ENCODE assay signal across 8 cellular contexts in the genomic region with DNA sequence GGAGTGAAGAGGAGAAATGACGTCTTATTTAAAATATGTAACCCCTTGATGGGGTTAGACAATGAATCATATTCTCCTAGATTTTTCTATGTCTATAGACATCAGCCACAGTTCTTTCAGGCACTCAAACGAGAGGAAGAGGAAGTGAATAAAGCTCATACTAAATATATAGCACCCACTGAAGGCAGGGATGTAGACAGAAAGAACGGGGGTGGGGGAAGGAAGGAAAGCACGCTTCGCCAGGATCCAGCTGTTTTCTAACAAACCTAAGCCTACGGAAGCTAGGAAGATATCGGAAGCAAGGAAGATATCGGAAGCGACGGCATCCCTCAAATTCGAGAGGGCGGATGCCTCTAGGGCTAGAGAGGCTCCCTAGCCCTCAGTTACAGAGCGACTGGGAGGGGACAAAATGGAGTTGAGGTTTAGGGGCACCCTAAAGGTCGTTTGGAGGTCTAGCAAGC. TPM values are rescaled to one million over a fixed set of nuclear protein-coding genes. Genes with fewer than 3 reads are reported as not detected.
A peak's percentile ranks its signal among the peaks of the same experiment; 100 is the strongest.
DNase-seq lines count a peak whose midpoint lies in the region; ATAC-seq, FAIRE-seq and TF ChIP-seq lines count a peak whose summit lies in the region.

No MANE protein-coding gene starts in this region.

- H3K27me3 ChIP-seq in ACC112 (ENCODE audit: insufficient read depth, low read length) (no peaks in the 10 kb centered on the region), GM12878 (replicated peaks in 1 of 2; ENCODE audit: control insufficient read depth in 2 of 2, insufficient read depth in 2 of 2, low read length in 1 of 2) (no peaks in the 10 kb centered on the region)

- ATAC-seq in GM18505 (IDR thresholded peaks at IDR 0.05; ENCODE audit: unreplicated experiment) (peak; percentile 20), HG03064 (IDR thresholded peaks at IDR 0.05; ENCODE audit: low read depth, unreplicated experiment) (peak; percentile 28), GM12878 (peak; percentile 60), GM19467 (IDR thresholded peaks at IDR 0.05; ENCODE audit: unreplicated experiment) (no peak)

- SMC1A ChIA-PET in GM12878 (lab: Charles Lee; ENCODE audit: uncharacterized antibody, unreplicated experiment): interaction anchor here (0.6 to 2.0 kb wide), 10 partner anchors 10 to 125 kb away, joined by 3 to 25 read pairs (median 4); no protein-coding TSS in a partner anchor

- DNase-seq in RPMI7951 (ENCODE audit: low read depth) (peak; percentile 42), GM12878 (ENCODE audit: low read depth, low spot score) (no peak), iPS-NIHi7 (ENCODE audit: extremely low spot score) (peak; percentile 20)
- peak; percentile 4 to 10 for DNase-seq in stimulated activated CD4-positive, alpha-beta T cell treated with anti-CD3 and anti-CD28 coated beads, Interleukin-4, amount 100 ng/mL, for 4 hours

- H3K4me2 ChIP-seq in GM12878 (ENCODE audit: control insufficient read depth, insufficient read depth): peak overlapping the region; percentile 50; the same call in 1 of the 2 replicates

- FAIRE-seq in GM12878 (lab: Jason Lieb, UNC): no peak

- no peaks in the 10 kb centered on the region for H3K9me3 ChIP-seq in GM12878 (replicated peaks; ENCODE audit: control insufficient read depth, insufficient read depth, low read length)

- TF ChIP-seq EP300 in GM12878 (IDR thresholded peaks at IDR 0.05; ENCODE audit: borderline replicate concordance in 1 of 2, control insufficient read depth in 1 of 2, low read depth in 2 of 2, low read length in 2 of 2): no peak

- RAD21 ChIA-PET in GM12878 (lab: Charles Lee; ENCODE audit: unreplicated experiment): interaction anchor here (0.9 to 5.3 kb wide), 11 partner anchors 12 to 247 kb away, joined by 3 to 31 read pairs (median 5); no protein-coding TSS in a partner anchor

- H2AFZ ChIP-seq in ACC112 (ENCODE audit: low read length, unreplicated experiment) (no peak overlapping the region), GM12878 (ENCODE audit: control insufficient read depth, low read depth, low read length) (peak overlapping the region; percentile 63)

- H3K36me3 ChIP-seq in ACC112 (ENCODE audit: insufficient read depth, low read length) (peaks cover 5% of the 10 kb centered on the region; the same call in 1 of the 2 replicates), GM12878 (ENCODE audit: control insufficient read depth in 2 of 2, insufficient read depth in 2 of 2, low read length in 1 of 2) (no peaks in the 10 kb centered on the region)

- TF ChIP-seq CTCF in GM12878 (IDR thresholded peaks at IDR 0.05 in 2 of 3, conservative IDR thresholded peaks at IDR 0.05 in 1 of 3; ENCODE audit: control insufficient read depth in 2 of 3, extremely low read depth in 1 of 3, insufficient read depth in 1 of 3, low read depth in 3 of 3, low read length in 3 of 3): no peak

- no peak for TF ChIP-seq RAD21 in GM12878 (IDR thresholded peaks at IDR 0.05; ENCODE audit: insufficient read depth, low read depth, low read length)

- peak overlapping the region; percentile 86 for H3K27ac ChIP-seq in ACC112 (ENCODE audit: low read depth, low read length)
- H3K27ac ChIP-seq in GM12878 (ENCODE audit: control insufficient read depth, insufficient read depth): peak overlapping the region; percentile 88

- H3K4me1 ChIP-seq in ACC112 (ENCODE audit: control insufficient read depth, insufficient read depth, low read length, unreplicated experiment) (peaks cover 17% of the 10 kb centered on the region), GM12878 (ENCODE audit: control insufficient read depth, insufficient read depth, low read length) (no peaks in the 10 kb centered on the region)

- H3K4me3 ChIP-seq in ACC112 (ENCODE audit: low read depth, low read length) (peak overlapping the region; percentile 91), GM12878 (peak overlapping the region; percentile 69)

- H3K9ac ChIP-seq in GM12878 (ENCODE audit: control insufficient read depth, insufficient read depth, low read length): peak overlapping the region; percentile 86

- CTCF ChIA-PET in GM12878 (lab: Yijun Ruan, JAX): interaction anchor here (1.2 to 5.0 kb wide), 5 partner anchors 13 to 125 kb away, joined by 3 to 16 read pairs (median 13); no protein-coding TSS in a partner anchor

- H3K79me2 ChIP-seq in ACC112 (ENCODE audit: control insufficient read depth, insufficient read depth, low read length, unreplicated experiment) (peaks cover 61% of the 10 kb centered on the region), GM12878 (ENCODE audit: control insufficient read depth, insufficient read depth, low read length) (peaks cover 49% of the 10 kb centered on the region)

- 20% methylated on average over 14 of the region's 14 CpGs for WGBS in GM12878 (ENCODE audit: insufficient coverage, insufficient replicate concordance, low lambda C conversion rate, missing lambda C conversion rate)

- no TSS peak for BruUV-seq in GM12878 (replicated peaks; lab: Mats Ljungman, UMichigan)

- in situ Hi-C loops in GM12878 (cut with MboI): no loop called here

- intact Hi-C loops in GM12878 (cut with micrococcal nuclease; ENCODE audit: unreplicated experiment): loop anchor here (2.0 to 5.0 kb wide), 2 partner anchors 50 to 125 kb away; no protein-coding TSS in a partner anchor

- no peak for TF ChIP-seq POLR2A in GM18505 (IDR thresholded peaks at IDR 0.05; ENCODE audit: borderline replicate concordance, extremely low read depth, insufficient read depth, insufficient read length)
- no peak for TF ChIP-seq POLR2A in GM12878 (IDR thresholded peaks at IDR 0.05; ENCODE audit: low read depth, low read length)

- no peaks in the 10 kb centered on the region for H4K20me1 ChIP-seq in GM12878 (ENCODE audit: control insufficient read depth, insufficient read depth)

- POLR2A ChIA-PET in GM12878 (lab: Charles Lee): interaction anchor here (0.6 to 2.1 kb wide), 10 partner anchors 11 to 122 kb away, joined by 3 to 8 read pairs (median 4); no protein-coding TSS in a partner anchor

TF ChIP-seq in GM12878, 131 proteins besides CTCF, POLR2A, EP300 and RAD21:
- TF ChIP-seq ETV6 (conservative IDR thresholded peaks at IDR 0.05 in 1 of 2, IDR thresholded peaks at IDR 0.05 in 1 of 2; ENCODE audit: borderline replicate concordance in 1 of 2, low read depth in 1 of 2) (peak in 1 of 2 experiments; percentile 62; a peak in 2 of 4 replicates), MEF2B (IDR thresholded peaks at IDR 0.05; ENCODE audit: partially characterized antibody, poor library complexity, severe bottlenecking) (no peak), NR2F1 (conservative IDR thresholded peaks at IDR 0.05) (0 out of 2 replicates have a peak, but pooled peaks have one; percentile 24), SPI1 (IDR thresholded peaks at IDR 0.05; ENCODE audit: borderline replicate concordance, insufficient read depth, low read depth, low read length) (peak; percentile 53; the same call in 1 of the 2 replicates), STAT1 (conservative IDR thresholded peaks at IDR 0.05) (no peak), RUNX3 (IDR thresholded peaks at IDR 0.05; ENCODE audit: low read length) (no peak), DPF2 (IDR thresholded peaks at IDR 0.05) (no peak)
- TF ChIP-seq, protein P1, sequence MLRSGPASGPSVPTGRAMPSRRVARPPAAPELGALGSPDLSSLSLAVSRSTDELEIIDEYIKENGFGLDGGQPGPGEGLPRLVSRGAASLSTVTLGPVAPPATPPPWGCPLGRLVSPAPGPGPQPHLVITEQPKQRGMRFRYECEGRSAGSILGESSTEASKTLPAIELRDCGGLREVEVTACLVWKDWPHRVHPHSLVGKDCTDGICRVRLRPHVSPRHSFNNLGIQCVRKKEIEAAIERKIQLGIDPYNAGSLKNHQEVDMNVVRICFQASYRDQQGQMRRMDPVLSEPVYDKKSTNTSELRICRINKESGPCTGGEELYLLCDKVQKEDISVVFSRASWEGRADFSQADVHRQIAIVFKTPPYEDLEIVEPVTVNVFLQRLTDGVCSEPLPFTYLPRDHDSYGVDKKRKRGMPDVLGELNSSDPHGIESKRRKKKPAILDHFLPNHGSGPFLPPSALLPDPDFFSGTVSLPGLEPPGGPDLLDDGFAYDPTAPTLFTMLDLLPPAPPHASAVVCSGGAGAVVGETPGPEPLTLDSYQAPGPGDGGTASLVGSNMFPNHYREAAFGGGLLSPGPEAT (IDR thresholded peaks at IDR 0.05; ENCODE audit: low read depth): 0 out of 2 replicates have a peak, but pooled peaks have one; percentile 26
- TF ChIP-seq, protein P2, sequence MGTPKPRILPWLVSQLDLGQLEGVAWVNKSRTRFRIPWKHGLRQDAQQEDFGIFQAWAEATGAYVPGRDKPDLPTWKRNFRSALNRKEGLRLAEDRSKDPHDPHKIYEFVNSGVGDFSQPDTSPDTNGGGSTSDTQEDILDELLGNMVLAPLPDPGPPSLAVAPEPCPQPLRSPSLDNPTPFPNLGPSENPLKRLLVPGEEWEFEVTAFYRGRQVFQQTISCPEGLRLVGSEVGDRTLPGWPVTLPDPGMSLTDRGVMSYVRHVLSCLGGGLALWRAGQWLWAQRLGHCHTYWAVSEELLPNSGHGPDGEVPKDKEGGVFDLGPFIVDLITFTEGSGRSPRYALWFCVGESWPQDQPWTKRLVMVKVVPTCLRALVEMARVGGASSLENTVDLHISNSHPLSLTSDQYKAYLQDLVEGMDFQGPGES (IDR thresholded peaks at IDR 0.05): no peak

RNA-seq across cellular contexts. Expression of a gene that starts 0.7 kb away (rescaled TPM):
- 50.4 and 57.6 TPM in 2 replicates for total RNA-seq in RPMI7951 (2014; rRNA removed; shearing (Covaris generic))
- 94.3 and 107 TPM in 2 replicates for total RNA-seq in GM12878 (2013; cell fraction: nucleolus; rRNA removed)
- total RNA-seq in GM12878 (2014; rRNA removed) (53.5 and 60.1 TPM in 2 replicates), GM12878 (2014; rRNA removed; fragmentation: Illumina TruSeq; extraction: Trizol) (66.6 and 71.9 TPM in 2 replicates), GM12878 (2021) (59.1 TPM in 2 replicates)
- 9.7 TPM for polyA plus RNA-seq in GM12878 (2011; ENCODE audit: low read depth)
- polyA plus RNA-seq in GM12878 (2011; rRNA removed) (50.4 and 80.9 TPM in 2 replicates), GM12878 (2014; fragmentation: Illumina TruSeq; extraction: Trizol) (57.5 and 78.8 TPM in 2 replicates), GM12878 (2014; fragmentation: Nextera tagmentation; extraction: Ambion mirVana) (10 to 100 TPM; 20.7 to 23.6 TPM), GM12878 (2014; rRNA removed) (36.2 and 38.8 TPM in 2 replicates), GM12878 (2016; fragmentation: Nextera tagmentation; extraction: Ambion mirVana) (10 to 100 TPM; 35.7 to 40.4 TPM)
- polyA plus RNA-seq in GM12878 (2011; cell fraction: cytosol; rRNA removed): 21.7 and 25.6 TPM in 2 replicates
- 25.4 and 39.7 TPM in 2 replicates for polyA plus RNA-seq in GM12878 (2011; cell fraction: nucleus; rRNA removed)
- polyA plus RNA-seq in GM12878 (2012): 16.0 and 24.3 TPM in 2 replicates
- 86.8 and 92.8 TPM in 2 replicates for polyA minus RNA-seq in GM12878 (2011; rRNA and poly(A)+ RNA removed)
- polyA minus RNA-seq in GM12878 (2011; cell fraction: cytosol; rRNA and poly(A)+ RNA removed): 33.5 and 50.7 TPM in 2 replicates
- polyA minus RNA-seq in GM12878 (2011; cell fraction: nucleus; rRNA and poly(A)+ RNA removed): 20.4 and 42.1 TPM in 2 replicates
